Comparison of ENCODE assay signal across 20 cellular contexts in the genomic region with DNA sequence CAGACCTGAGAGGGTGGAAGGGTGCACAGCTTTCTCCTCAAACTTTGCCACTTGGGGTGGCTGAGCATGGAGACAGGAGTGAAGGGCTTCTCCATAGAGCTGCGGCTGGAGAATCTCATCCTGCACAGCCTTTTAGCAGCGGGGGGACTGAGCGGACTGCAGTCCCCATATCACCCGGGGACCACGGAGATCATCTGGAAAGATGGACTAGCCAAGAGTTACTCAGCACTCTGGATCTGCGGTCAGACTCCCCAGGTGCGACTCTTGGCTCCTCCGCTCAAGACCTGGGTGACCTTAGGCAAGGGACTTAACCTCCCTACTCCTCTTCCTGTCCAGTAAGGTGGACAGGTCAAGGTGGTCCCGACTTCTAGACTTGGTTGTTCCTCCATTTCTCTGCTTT.
DNase-seq lines count a peak whose midpoint lies in the region; FAIRE-seq and TF ChIP-seq lines count a peak whose summit lies in the region.
"Had no signal": no experiment of that assay in that cellular context is flagged by ENCODE, and none has a peak within 500 bp of the region (broad histone marks: within the 10 kb centered on the region; RNA-seq: fewer than 3 reads in every experiment).

No MANE protein-coding gene starts in this region.

- no peak overlapping the region for H3K9ac ChIP-seq in kidney (ENCODE audit: low read length in 2 of 2)
- H3K9ac ChIP-seq: GM23248 had no signal

- H3K4me1 ChIP-seq in kidney (ENCODE audit: control insufficient read depth in 1 of 2, insufficient read depth in 1 of 2, low read depth in 1 of 2, low read length in 2 of 2) (peaks cover 46 to 51% of the 10 kb centered on the region in 2 donors), prostate gland (replicated peaks) (peaks cover 2% of the 10 kb centered on the region)
- H3K4me1 ChIP-seq: right lobe of liver had no signal

- H3K27me3 ChIP-seq in prostate gland (replicated peaks; ENCODE audit: insufficient read depth): no peaks in the 10 kb centered on the region
- H3K27me3 ChIP-seq: ovary, right lobe of liver had no signal

- H3K27ac ChIP-seq in kidney (ENCODE audit: low read depth in 2 of 2, low read length in 2 of 2) (peak overlapping the region; percentile 47 to 71), prostate gland (no peak overlapping the region)
- H3K27ac ChIP-seq: GM23248, HL-60, ovary, right lobe of liver had no signal

- H3K36me3 ChIP-seq in kidney (ENCODE audit: control insufficient read depth in 1 of 2, insufficient read depth in 2 of 2, low read length in 2 of 2) (no peaks in the 10 kb centered on the region), prostate gland (no peaks in the 10 kb centered on the region)
- H3K36me3 ChIP-seq: ovary, right lobe of liver had no signal

- H3K9me3 ChIP-seq in kidney (ENCODE audit: control insufficient read depth in 1 of 2, low read length in 2 of 2) (no peaks in the 10 kb centered on the region), prostate gland (no peaks in the 10 kb centered on the region)
- H3K9me3 ChIP-seq: ovary, right lobe of liver had no signal

- no peak overlapping the region for H3K27ac Mint-ChIP-seq in activated naive CD4-positive, alpha-beta T cell treated with anti-CD3 and anti-CD28 coated beads, Interleukin-2, amount 10 ng/mL, durations not matched to agents 7 days and 5 days
- peak overlapping the region in 2 of 3 donors; percentile 1 to 42 for H3K27ac Mint-ChIP-seq in IgD-negative memory B cell
- H3K27ac Mint-ChIP-seq: activated CD4-positive, alpha-beta T cell treated with anti-CD3 and anti-CD28 coated beads for 36 hours; CD14-positive monocyte had no signal

- FAIRE-seq in kidney (lab: Jason Lieb, UNC): no peak
- FAIRE-seq: colon, GM19239 had no signal

- no peak overlapping the region for H3K4me3 Mint-ChIP-seq in activated naive CD4-positive, alpha-beta T cell treated with anti-CD3 and anti-CD28 coated beads, Interleukin-2, amount 10 ng/mL, durations not matched to agents 7 days and 5 days
- no peak overlapping the region for H3K4me3 Mint-ChIP-seq in IgD-negative memory B cell
- H3K4me3 Mint-ChIP-seq: activated CD4-positive, alpha-beta T cell treated with anti-CD3 and anti-CD28 coated beads for 36 hours; brain; CD14-positive monocyte had no signal

- peaks cover 75% of the 10 kb centered on the region for H3K27me3 Mint-ChIP-seq in activated naive CD4-positive, alpha-beta T cell treated with anti-CD3 and anti-CD28 coated beads, Interleukin-2, amount 10 ng/mL, durations not matched to agents 7 days and 5 days
- no peaks in the 10 kb centered on the region for H3K27me3 Mint-ChIP-seq in IgD-negative memory B cell
- H3K27me3 Mint-ChIP-seq: activated CD4-positive, alpha-beta T cell treated with anti-CD3 and anti-CD28 coated beads for 36 hours had no signal

- CTCF ChIA-PET in activated naive CD4-positive, alpha-beta T cell treated with anti-CD3 and anti-CD28 coated beads, Interleukin-2, amount 10 ng/mL, durations not matched to agents 7 days and 5 days (lab: Charles Lee): no interaction called here

- intact Hi-C loops in kidney (cut with DNase I): no loop called here
- intact Hi-C loops in prostate gland (cut with DNase I): no loop called here

- peak; percentile 16 for DNase-seq in activated naive CD4-positive, alpha-beta T cell treated with anti-CD3 and anti-CD28 coated beads, Interleukin-2, amount 10 ng/mL, durations not matched to agents 7 days and 5 days
- no peak for DNase-seq in activated naive CD4-positive, alpha-beta T cell treated with Interleukin-2 at 50 U/mL for 16 hours
- peak; percentile 22 for DNase-seq in kidney
- DNase-seq in prostate gland (ENCODE audit: low spot score): peak; percentile 2
- no peak for DNase-seq in CD1c-positive myeloid dendritic cell (ENCODE audit: extremely low spot score)
- no peak for DNase-seq in EL
- DNase-seq in NCI-H748 treated with DMSO at 0.1 percent for 48 hours (lab: John Stamatoyannopoulos, UW): no peak
- DNase-seq: activated CD4-positive, alpha-beta T cell treated with anti-CD3 and anti-CD28 coated beads for 36 hours; GF-D8; GM23248; left ventricle myocardium superior; NCI-H510A treated with DMSO at 0.1 percent for 48 hours had no signal

- H3K9me3 Mint-ChIP-seq in activated naive CD4-positive, alpha-beta T cell treated with anti-CD3 and anti-CD28 coated beads, Interleukin-2, amount 10 ng/mL, durations not matched to agents 7 days and 5 days: no peaks in the 10 kb centered on the region
- no peaks in the 10 kb centered on the region for H3K9me3 Mint-ChIP-seq in IgD-negative memory B cell

- TF ChIP-seq CTCF in kidney (IDR thresholded peaks at IDR 0.05; ENCODE audit: borderline replicate concordance, extremely low read depth, insufficient read depth): no peak
- TF ChIP-seq CTCF in prostate gland (IDR thresholded peaks at IDR 0.05): no peak

- TF ChIP-seq POLR2A in prostate gland (IDR thresholded peaks at IDR 0.05): no peak

- H3K4me3 ChIP-seq in kidney (ENCODE audit: low read length in 2 of 2) (no peak overlapping the region), prostate gland (no peak overlapping the region)
- H3K4me3 ChIP-seq: GM23248, ovary, right lobe of liver had no signal

- 87% methylated on average over 9 of the region's 9 CpGs for WGBS in prostate gland

- H3K4me1 Mint-ChIP-seq in activated naive CD4-positive, alpha-beta T cell treated with anti-CD3 and anti-CD28 coated beads, Interleukin-2, amount 10 ng/mL, durations not matched to agents 7 days and 5 days: peaks cover 50% of the 10 kb centered on the region
- peaks cover 21 to 32% (median 27%) of the 10 kb centered on the region in 3 donors for H3K4me1 Mint-ChIP-seq in IgD-negative memory B cell

- H3K36me3 Mint-ChIP-seq in activated naive CD4-positive, alpha-beta T cell treated with anti-CD3 and anti-CD28 coated beads, Interleukin-2, amount 10 ng/mL, durations not matched to agents 7 days and 5 days: no peaks in the 10 kb centered on the region
- H3K36me3 Mint-ChIP-seq in IgD-negative memory B cell: no peaks in the 10 kb centered on the region
- H3K36me3 Mint-ChIP-seq: brain, CD14-positive monocyte had no signal

Comparison
In these comparisons a context has a peak if more than half of its experiments do, and no peak if none do; other contexts are left out.
1. DNase-seq: peak in activated naive CD4-positive, alpha-beta T cell treated with anti-CD3 and anti-CD28 coated beads, Interleukin-2, amount 10 ng/mL, durations not matched to agents 7 days and 5 days (single experiment), kidney (single experiment) and prostate gland (single experiment); none in activated naive CD4-positive, alpha-beta T cell treated with Interleukin-2 at 50 U/mL for 16 hours (single experiment), CD1c-positive myeloid dendritic cell (single experiment), EL (single experiment) and NCI-H748 treated with DMSO at 0.1 percent for 48 hours (single experiment).
2. H3K27ac ChIP-seq: peak in kidney (2 of 2); none in prostate gland (0 of 2).